Comparison of ENCODE assay signal across 9 cellular contexts in genomic region chr16:20646171-20646570, GRCh38. TPM values are rescaled to one million over a fixed set of nuclear protein-coding genes. Genes with fewer than 3 reads are reported as not detected.
"Had no signal": no experiment of that assay in that cellular context is flagged by ENCODE, and none has a peak within 500 bp of the region (broad histone marks: within the 10 kb centered on the region; RNA-seq: fewer than 3 reads in every experiment).

No MANE protein-coding gene starts in this region.

RNA-seq across cellular contexts. Expression of gene ACSM1, which starts 51.3 kb away (rescaled TPM):
- total RNA-seq: OCI-LY7, PC-3, PC-9, Peyer's patch, Right ventricle myocardium superior, RPMI7951, SJSA1, SK-MEL-5 had no signal
- polyA plus RNA-seq: SK-N-SH had no signal
